ENCODE assay signal across 8 cellular contexts in the genomic region with DNA sequence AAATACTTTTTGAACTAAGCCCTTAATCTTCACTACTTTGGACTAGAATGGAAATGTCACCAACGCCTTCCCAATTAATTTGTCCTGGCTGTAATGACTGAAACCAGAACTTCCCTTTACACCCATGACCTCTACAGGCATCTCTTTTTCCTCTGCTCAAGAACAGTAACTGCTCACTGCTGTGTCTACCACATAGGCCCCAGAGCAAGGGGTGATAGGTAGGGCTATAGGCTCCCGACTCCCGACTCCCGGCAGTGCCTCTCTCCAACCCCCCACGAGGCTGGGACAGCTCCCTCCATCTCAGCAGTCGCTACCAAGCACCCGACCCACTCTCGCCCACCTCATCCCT. TPM values are rescaled to one million over a fixed set of nuclear protein-coding genes. Genes with fewer than 3 reads are reported as not detected.
A peak's percentile ranks its signal among the peaks of the same experiment; 100 is the strongest.
DNase-seq lines count a peak whose midpoint lies in the region; ATAC-seq, FAIRE-seq and TF ChIP-seq lines count a peak whose summit lies in the region.

No MANE protein-coding gene starts in this region.

- ATAC-seq in GM18519 (IDR thresholded peaks at IDR 0.05; ENCODE audit: low FRiP score, unreplicated experiment) (peak; percentile 32), HCT116 (peak; percentile 65)

- H2AFZ ChIP-seq in HCT116 (ENCODE audit: low read depth, low read length, poor library complexity, severe bottlenecking) (no peak overlapping the region), H1 (ENCODE audit: low read length) (peak overlapping the region; percentile 68; the same call in 1 of the 2 replicates), neural progenitor cell (replicated peaks) (peak overlapping the region; percentile 77)

- POLR2A ChIA-PET in HCT116 (lab: Charles Lee) = no interaction called here
- POLR2A ChIA-PET in H1 (lab: Charles Lee; ENCODE audit: partially characterized antibody) = interaction anchor here (2.0 kb wide), 1 partner anchor 8 kb away, joined by 8 read pairs; no protein-coding TSS in a partner anchor

- no peaks in the 10 kb centered on the region for H4K20me1 ChIP-seq in HCT116 (ENCODE audit: insufficient read depth)
- no peaks in the 10 kb centered on the region for H4K20me1 ChIP-seq in H1 (replicated peaks in 1 of 2; ENCODE audit: control insufficient read depth in 1 of 2, insufficient read depth in 2 of 2, low read length in 2 of 2)
- H4K20me1 ChIP-seq in neural progenitor cell (ENCODE audit: low read depth) = no peaks in the 10 kb centered on the region

- TF ChIP-seq EP300 in H1 (IDR thresholded peaks at IDR 0.05; ENCODE audit: borderline replicate concordance in 1 of 2, low read depth in 2 of 2, low read length in 2 of 2) = no peak

- peak overlapping the region; percentile 88 for H3K27ac Mint-ChIP-seq in neural progenitor cell

- peak overlapping the region; percentile 77; the same call in 1 of the 2 replicates for H4K8ac ChIP-seq in H1 (ENCODE audit: extremely low read depth, insufficient read depth, low read length)

- TF ChIP-seq POLR2A in HCT116 (IDR thresholded peaks at IDR 0.05; ENCODE audit: borderline replicate concordance, extremely low read depth, insufficient read depth, insufficient read length) (no peak), H1 (IDR thresholded peaks at IDR 0.05; ENCODE audit: control extremely low read depth in 1 of 2, low read depth in 2 of 2, low read length in 2 of 2) (no peak)

- H3K27ac ChIP-seq in HCT116 (ENCODE audit: low read depth, low read length) = peak overlapping the region; percentile 96
- no peak overlapping the region for H3K27ac ChIP-seq in H1 (ENCODE audit: low read depth, low read length)
- no peak overlapping the region for H3K27ac ChIP-seq in neural progenitor cell

- H2BK20ac ChIP-seq in H1 (ENCODE audit: low read length) = no peak overlapping the region; the same call in 1 of the 2 replicates

- H3K4me2 ChIP-seq in HCT116 (ENCODE audit: low read length) (peak overlapping the region; percentile 87), H1 (ENCODE audit: insufficient read depth in 1 of 2, low read depth in 2 of 2, low read length in 2 of 2) (peak overlapping the region; percentile 91 to 99), neural progenitor cell (peak overlapping the region; percentile 83)

- peaks cover 11% of the 10 kb centered on the region for H3K23me2 ChIP-seq in H1 (ENCODE audit: low read depth, low read length)

- no peaks in the 10 kb centered on the region for H3K79me1 ChIP-seq in H1 (ENCODE audit: low read depth, low read length)

- RAD21 ChIA-PET in HCT116 (lab: Charles Lee; ENCODE audit: low non-redundant PET in 1 of 2, low total read pairs in 2 of 2, uncharacterized antibody in 2 of 2, unreplicated experiment in 2 of 2) = no interaction called here

- CTCF ChIA-PET in HCT116 (lab: Charles Lee) = no interaction called here
- CTCF ChIA-PET in H1 (lab: Charles Lee; ENCODE audit: partially characterized antibody) = interaction anchor here (1.0 kb wide), 1 partner anchor 150 kb away, joined by 3 read pairs; no protein-coding TSS in a partner anchor

- no peak for TF ChIP-seq CTCF in HCT116 (IDR thresholded peaks at IDR 0.05 in 2 of 3, conservative IDR thresholded peaks at IDR 0.05 in 1 of 3; ENCODE audit: borderline replicate concordance in 1 of 3, insufficient read depth in 1 of 3, low read depth in 2 of 3, low read length in 2 of 3)
- TF ChIP-seq CTCF in H1 (IDR thresholded peaks at IDR 0.05; ENCODE audit: control extremely low read depth in 1 of 3, insufficient read depth in 1 of 3, low read depth in 1 of 3, low read length in 3 of 3) = no peak
- no peak for TF ChIP-seq CTCF in neural progenitor cell (IDR thresholded peaks at IDR 0.05)

- H3K4me1 ChIP-seq in HCT116 (ENCODE audit: control insufficient read depth in 1 of 2, insufficient read depth in 2 of 2, low read length in 2 of 2) (peaks cover 19 to 63% of the 10 kb centered on the region in 2 experiments; a peak in 3 of 4 replicates), H1 (replicated peaks in 1 of 4; ENCODE audit: control insufficient read depth in 3 of 4, insufficient read depth in 4 of 4, low read length in 3 of 4) (peaks cover 0 to 7% (median 4%) of the 10 kb centered on the region in 4 experiments), neural progenitor cell (peaks cover 15% of the 10 kb centered on the region), HAP-1 (peaks cover 19% of the 10 kb centered on the region)

- no peaks in the 10 kb centered on the region for H3K36me3 ChIP-seq in HCT116 (ENCODE audit: control insufficient read depth in 1 of 2, insufficient read depth in 2 of 2, low read length in 2 of 2)
- H3K36me3 ChIP-seq in H1 (ENCODE audit: control insufficient read depth in 2 of 4, insufficient read depth in 4 of 4, low read length in 3 of 4) = no peaks in the 10 kb centered on the region
- H3K36me3 ChIP-seq in neural progenitor cell = no peaks in the 10 kb centered on the region
- H3K36me3 ChIP-seq in HAP-1 (replicated peaks) = no peaks in the 10 kb centered on the region

- no peaks in the 10 kb centered on the region for H3K9me3 ChIP-seq in HCT116 (ENCODE audit: control insufficient read depth in 1 of 2, insufficient read depth in 1 of 2, low read depth in 1 of 2, low read length in 2 of 2)
- no peaks in the 10 kb centered on the region; a peak in 1 of 4 replicates for H3K9me3 ChIP-seq in H1 (ENCODE audit: insufficient read depth in 2 of 2, low read depth in 1 of 2, low read length in 1 of 2)
- no peaks in the 10 kb centered on the region for H3K9me3 ChIP-seq in neural progenitor cell (ENCODE audit: low read depth)
- no peaks in the 10 kb centered on the region for H3K9me3 ChIP-seq in HAP-1

- H4K5ac ChIP-seq in H1 (ENCODE audit: insufficient read length, low read depth, low read length) = no peak overlapping the region

- H2BK120ac ChIP-seq in H1 (replicated peaks; ENCODE audit: low read depth, low read length) = no peak overlapping the region

- peak overlapping the region; percentile 65 to 66 for H3K4me3 ChIP-seq in HCT116 (replicated peaks in 1 of 2; ENCODE audit: low read depth in 1 of 2, low read length in 2 of 2)
- H3K4me3 ChIP-seq in H1 (ENCODE audit: extremely low read depth in 1 of 4, insufficient read depth in 2 of 4, low read depth in 3 of 4, low read length in 4 of 4) = peak overlapping the region; percentile 39 to 63 (median 52)
- H3K4me3 ChIP-seq in neural progenitor cell = peak overlapping the region; percentile 51
- no peak overlapping the region for H3K4me3 ChIP-seq in HAP-1

- peak overlapping the region; percentile 83 for H3K4me3 Mint-ChIP-seq in neural progenitor cell

- no peak overlapping the region for H3K4ac ChIP-seq in H1 (replicated peaks; ENCODE audit: insufficient read length, low read depth, low read length)

- H4K91ac ChIP-seq in H1 (replicated peaks; ENCODE audit: insufficient read length, low read length) = peak overlapping the region; percentile 33

- H3K79me2 ChIP-seq in HCT116 (ENCODE audit: insufficient read depth, low read length) = 0 out of 2 replicates have a peak, but pooled peaks cover 6% of the 10 kb centered on the region
- H3K79me2 ChIP-seq in H1 (ENCODE audit: control insufficient read depth in 1 of 2, insufficient read depth in 2 of 2, low read length in 2 of 2) = no peaks in the 10 kb centered on the region
- no peaks in the 10 kb centered on the region for H3K79me2 ChIP-seq in neural progenitor cell (ENCODE audit: low read depth)

- no peak overlapping the region for H2BK12ac ChIP-seq in H1 (ENCODE audit: low read depth, low read length)

- DNase-seq in HCT116 (ENCODE audit: low read depth, low spot score) = no peak
- DNase-seq in NOMO-1 treated with dmso at 0.1 percent for 144 hours (lab: John Stamatoyannopoulos, UW; ENCODE audit: unreplicated experiment) = peak; percentile 85
- DNase-seq in H1 (ENCODE audit: low read depth in 1 of 2, low spot score in 2 of 2) = no peak
- DNase-seq in neural progenitor cell (ENCODE audit: low spot score) = no peak
- no peak for DNase-seq in NCI-H1436 treated with DMSO at 0.1 percent for 48 hours (lab: John Stamatoyannopoulos, UW)
- DNase-seq in HAP-1 (ENCODE audit: low spot score in 2 of 2) = no peak
- no peak for DNase-seq in NCI-H1436 (lab: John Stamatoyannopoulos, UW)

- in situ Hi-C loops in HAP-1 (cut with MboI; ENCODE audit: low sequenced_read_pairs) = no loop called here

- H3K18ac ChIP-seq in H1 (ENCODE audit: extremely low read depth, low read length) = peak overlapping the region; percentile 96

- H3K27me3 Mint-ChIP-seq in neural progenitor cell (ENCODE audit: insufficient read depth, low read depth) = peaks cover 7% of the 10 kb centered on the region

- H3K56ac ChIP-seq in H1 (replicated peaks; ENCODE audit: insufficient read length, low read depth, low read length) = no peak overlapping the region

- no TSS peak for BruUV-seq in HCT116 (replicated peaks; lab: Mats Ljungman, UMichigan)

- no peak overlapping the region for H3K23ac ChIP-seq in H1 (ENCODE audit: insufficient read length)

- intact Hi-C loops in HCT116 (cut with micrococcal nuclease) = loop anchor here (1.0 kb wide), 3 partner anchors 8 to 305 kb away; a partner anchor contains a TSS

- no peak overlapping the region for H3K14ac ChIP-seq in H1 (ENCODE audit: insufficient read length)

- peaks cover 15% of the 10 kb centered on the region for H3F3A ChIP-seq in neural progenitor cell (ENCODE audit: low read depth)

- WGBS in H1 (ENCODE audit: extremely low coverage in 1 of 2, insufficient coverage in 1 of 2, insufficient read length in 1 of 2, insufficient replicate concordance in 2 of 2, low coverage in 1 of 2, low lambda C conversion rate in 2 of 2, missing lambda C conversion rate in 1 of 2), 2 experiments = 25% methylated on average over 6 of the region's 8 CpGs; no CpG with 5 or more reads in 1 of the 2 experiments

- H2AK5ac ChIP-seq in H1 (ENCODE audit: low read depth, low read length) = no peak overlapping the region

- peaks cover 16% of the 10 kb centered on the region for H3K4me1 Mint-ChIP-seq in neural progenitor cell

- no peaks in the 10 kb centered on the region for H3K9me3 Mint-ChIP-seq in neural progenitor cell

- no peaks in the 10 kb centered on the region for H3K36me3 Mint-ChIP-seq in neural progenitor cell

- H2BK5ac ChIP-seq in H1 (ENCODE audit: low read depth, low read length) = no peak overlapping the region

- H3K27me3 ChIP-seq in HCT116 (ENCODE audit: insufficient read depth, low read length) (no peaks in the 10 kb centered on the region), H1 (replicated peaks in 1 of 4; ENCODE audit: control insufficient read depth in 3 of 4, extremely low read depth in 1 of 4, insufficient read depth in 3 of 4, low read length in 3 of 4) (peaks cover 13 to 40% (median 30%) of the 10 kb centered on the region in 4 experiments), neural progenitor cell (peaks cover 21% of the 10 kb centered on the region), HAP-1 (ENCODE audit: low read depth) (no peaks in the 10 kb centered on the region)

- no peak for TF ChIP-seq RAD21 in HCT116 (IDR thresholded peaks at IDR 0.05; ENCODE audit: low read depth)
- TF ChIP-seq RAD21 in H1 (IDR thresholded peaks at IDR 0.05 in 1 of 2, conservative IDR thresholded peaks at IDR 0.05 in 1 of 2; ENCODE audit: low read depth in 2 of 2, low read length in 2 of 2) = no peak

- no peak for FAIRE-seq in H1 (lab: Jason Lieb, UNC)

- no peaks in the 10 kb centered on the region for H3K9me2 ChIP-seq in HCT116 (ENCODE audit: insufficient read depth)

- H2BK15ac ChIP-seq in H1 (ENCODE audit: low read length) = peak overlapping the region; percentile 92

- H3K9ac ChIP-seq in HCT116 (ENCODE audit: low read length) (peak overlapping the region; percentile 88), H1 (replicated peaks in 1 of 4; ENCODE audit: extremely low read depth in 1 of 4, low read depth in 3 of 4, low read length in 3 of 4) (peak overlapping the region in 2 of 4 experiments; percentile 27 to 35; a peak in 4 of 7 replicates), neural progenitor cell (no peak overlapping the region)

RNA-seq across cellular contexts. Expression of a gene that starts 0.4 kb away (rescaled TPM):
- total RNA-seq in HCT116 (2021; ENCODE audit: unreplicated experiment) (2.1 TPM), neural progenitor cell (ENCODE audit: low replicate concordance) (0.56 and 1.9 TPM in 2 replicates)
- 0.45 and 0.70 TPM in 2 replicates for polyA plus RNA-seq in HCT116 (2012)
- total RNA-seq in H1 (2021; fragmentation: NEBNext Ultra II Directional; extraction: Animal tissue kit (Norgen Biotek cat#: 25700)) = not detected in 2 replicates
- 0.08 TPM in 2 replicates for polyA plus RNA-seq in H1 (2011; rRNA removed)
- polyA plus RNA-seq in H1 (2011; cell fraction: cytosol; rRNA removed) = 0.05 TPM
- polyA plus RNA-seq in H1 (2011; cell fraction: nucleus; rRNA removed) = 0.10 TPM
- 0.08 to 0.12 TPM in 2 of 4 replicates, not detected in the others for polyA plus RNA-seq in H1 (2012, experiment 1 of 2)
- polyA plus RNA-seq in H1 (2012, experiment 2 of 2) = not detected
- not detected for polyA plus RNA-seq in H1 (2013, experiment 1 of 2)
- not detected for polyA plus RNA-seq in H1 (2013, experiment 2 of 2)
- 0.39 TPM in 1 of 2 replicates, not detected in the other for polyA minus RNA-seq in H1 (2011; rRNA and poly(A)+ RNA removed)
- polyA minus RNA-seq in H1 (2011; cell fraction: cytosol; rRNA and poly(A)+ RNA removed) = not detected
- polyA minus RNA-seq in H1 (2011; cell fraction: nucleus; rRNA and poly(A)+ RNA removed) = 0.80 TPM
